Comparison of ENCODE assay signal across 30 cellular contexts in the genomic region with DNA sequence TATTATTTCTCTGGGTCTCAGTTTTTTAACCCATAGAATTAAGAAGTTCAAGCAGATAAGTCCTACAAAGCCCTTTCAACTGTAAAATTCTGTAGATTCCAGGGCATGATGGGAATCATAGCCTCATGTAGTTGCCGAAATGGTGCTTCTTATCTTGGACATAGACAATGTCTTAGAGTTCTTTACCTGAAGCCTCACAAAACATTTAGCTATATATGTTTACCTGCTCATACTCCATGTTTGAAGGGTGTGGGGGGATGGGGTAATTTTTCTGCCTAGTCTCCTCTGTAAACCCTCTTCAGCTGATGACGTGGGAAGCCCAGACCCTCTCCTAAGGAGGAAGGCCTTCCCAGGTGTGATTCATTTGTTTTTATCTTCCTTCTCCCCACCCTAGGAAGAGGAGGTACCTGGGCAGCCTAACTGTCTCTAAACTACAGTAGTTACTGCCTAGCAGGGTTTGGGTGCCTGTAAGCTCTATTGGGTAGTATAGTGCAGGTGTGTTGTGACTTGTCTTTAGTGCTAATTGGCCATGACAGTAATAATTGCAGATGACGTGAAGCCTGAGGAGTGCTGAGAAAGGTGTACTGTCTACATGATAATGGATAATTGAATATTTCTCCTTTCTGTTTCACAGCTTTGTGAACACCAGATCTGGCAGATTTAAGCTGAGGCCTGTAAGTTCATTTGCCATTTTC.
DNase-seq lines count a peak whose midpoint lies in the region; ATAC-seq, FAIRE-seq and TF ChIP-seq lines count a peak whose summit lies in the region.
"Had no signal": no experiment of that assay in that cellular context is flagged by ENCODE, and none has a peak within 500 bp of the region (broad histone marks: within the 10 kb centered on the region; RNA-seq: fewer than 3 reads in every experiment).

No MANE protein-coding gene starts in this region.

- H3K4me2 ChIP-seq in HepG2 (ENCODE audit: low read depth, low read length): no peak overlapping the region
- peak overlapping the region; percentile 62 for H3K4me2 ChIP-seq in K562 (ENCODE audit: insufficient read depth, low read length)

- BruUV-seq in HepG2 (replicated peaks; lab: Mats Ljungman, UMichigan) (no TSS peak), K562 (replicated peaks; lab: Mats Ljungman, UMichigan) (no TSS peak)

- no peak overlapping the region for H3K4me3 Mint-ChIP-seq in activated CD4-positive, alpha-beta T cell treated with anti-CD3 and anti-CD28 coated beads for 36 hours
- H3K4me3 Mint-ChIP-seq: activated CD4-positive, alpha-beta T cell treated with anti-CD3 and anti-CD28 coated beads, Interleukin-2, amount 10 ng/mL, durations not matched to agents 24 days and 14 days; activated naive CD8-positive, alpha-beta T cell; CD8-positive, alpha-beta T cell; nephron had no signal

- CTCF ChIA-PET in HepG2 (lab: Yijun Ruan, JAX; ENCODE audit: low intra/inter-chr PET ratio, low total read pairs) (no interaction called here), K562 (lab: Yijun Ruan, JAX; ENCODE audit: low intra/inter-chr PET ratio) (no interaction called here)
- CTCF ChIA-PET in activated CD4-positive, alpha-beta T cell treated with anti-CD3 and anti-CD28 coated beads for 36 hours (lab: Charles Lee): interaction anchor here (0.7 kb wide), 1 partner anchor 27 kb away, joined by 3 read pairs; no protein-coding TSS in a partner anchor

- no peak overlapping the region for H3K9ac ChIP-seq in HepG2 (ENCODE audit: insufficient read depth, low read depth, low read length)
- H3K9ac ChIP-seq in K562 (ENCODE audit: insufficient read depth in 1 of 2, low read depth in 2 of 2, low read length in 2 of 2): peak overlapping the region; percentile 18 to 60; a peak in 3 of 4 replicates

- in situ Hi-C loops in HepG2 (cut with HindIII; ENCODE audit: extremely low pct_ligation_motif_present, low pct_unique_long_range_greater_than_20kb): no loop called here
- in situ Hi-C loops in K562 (cut with MboI): no loop called here
- in situ Hi-C loops in G401 (cut with HindIII; ENCODE audit: low sequenced_read_pairs): no loop called here

- H2AFZ ChIP-seq in HepG2 (ENCODE audit: low read length): no peak overlapping the region
- peak overlapping the region; percentile 69 for H2AFZ ChIP-seq in K562 (ENCODE audit: low read depth, low read length)

- no peaks in the 10 kb centered on the region for H3K79me2 ChIP-seq in HepG2 (ENCODE audit: insufficient read depth, low read length)
- H3K79me2 ChIP-seq in K562 (ENCODE audit: control insufficient read depth, insufficient read depth, low read length): no peaks in the 10 kb centered on the region

- no peak for DNase-seq in HepG2 (ENCODE audit: low spot score)
- DNase-seq in right lobe of liver: no peak
- peak; percentile 82 for DNase-seq in NCI-H2107 treated with DMSO at 0.1 percent for 48 hours (lab: John Stamatoyannopoulos, UW; ENCODE audit: unreplicated experiment)
- no peak for DNase-seq in K562 (ENCODE audit: extremely low read depth in 1 of 4, low spot score in 3 of 4)
- no peak for DNase-seq in NOMO-1 (lab: John Stamatoyannopoulos, UW; ENCODE audit: unreplicated experiment in 2 of 2)
- DNase-seq in activated naive CD4-positive, alpha-beta T cell treated with Interleukin-2 at 50 U/mL for 16 hours: no peak
- DNase-seq in activated CD4-positive, alpha-beta T cell treated with anti-CD3 and anti-CD28 coated beads for 36 hours: no peak
- no peak for DNase-seq in G401 (ENCODE audit: low spot score)
- DNase-seq: activated CD4-positive, alpha-beta T cell treated with anti-CD3 and anti-CD28 coated beads, Interleukin-2, amount 10 ng/mL, durations not matched to agents 24 days and 14 days; activated CD8-positive, alpha-beta memory T cell treated with anti-CD3 and anti-CD28 coated beads for 24 hours; activated effector memory CD4-positive, alpha-beta T cell treated with Interleukin-2 at 50 U/mL for 16 hours; CD8-positive, alpha-beta T cell; H7; Karpas-422; left cardiac atrium; mucosa of descending colon; NCI-H1694; NCI-H446 treated with DMSO at 0.1 percent for 48 hours; SIG-M5; stimulated activated CD4-positive, alpha-beta T cell treated with anti-CD3 and anti-CD28 coated beads, Interleukin-4, amount 100 ng/mL, for 4 hours; SW 1271; T-helper 9 cell; tibial artery had no signal

- TF ChIP-seq CTCF in HepG2 (CRISPR knock-in tag; IDR thresholded peaks at IDR 0.05) (no peak), right lobe of liver (IDR thresholded peaks at IDR 0.05) (no peak), K562 (IDR thresholded peaks at IDR 0.05 in 2 of 3, conservative IDR thresholded peaks at IDR 0.05 in 1 of 3; ENCODE audit: insufficient read depth in 2 of 3, low read depth in 1 of 3, low read length in 3 of 3) (no peak)

- no peak overlapping the region for H3K4me3 ChIP-seq in HepG2 (replicated peaks in 1 of 3; ENCODE audit: insufficient read depth in 1 of 3, low read depth in 2 of 3, low read length in 3 of 3)
- H3K4me3 ChIP-seq in right lobe of liver: no peak overlapping the region
- H3K4me3 ChIP-seq in K562: no peak overlapping the region
- H3K4me3 ChIP-seq: cardiac muscle cell, mucosa of descending colon, tibial artery had no signal

- H3K27me3 Mint-ChIP-seq in activated CD4-positive, alpha-beta T cell treated with anti-CD3 and anti-CD28 coated beads for 36 hours: no peaks in the 10 kb centered on the region
- H3K27me3 Mint-ChIP-seq: activated CD4-positive, alpha-beta T cell treated with anti-CD3 and anti-CD28 coated beads, Interleukin-2, amount 10 ng/mL, durations not matched to agents 24 days and 14 days; activated naive CD8-positive, alpha-beta T cell had no signal

- H3K9me1 ChIP-seq in K562 (ENCODE audit: control insufficient read depth, insufficient read depth, low read length): no peaks in the 10 kb centered on the region

- TF ChIP-seq EP300 in HepG2 (IDR thresholded peaks at IDR 0.05; ENCODE audit: low read depth in 2 of 2, low read length in 2 of 2) (no peak), HepG2 (CRISPR knock-in tag; IDR thresholded peaks at IDR 0.05; ENCODE audit: borderline replicate concordance) (no peak), K562 (IDR thresholded peaks at IDR 0.05; ENCODE audit: low read length) (no peak)

- H3K36me3 ChIP-seq in HepG2 (replicated peaks in 1 of 2; ENCODE audit: control insufficient read depth in 1 of 2, insufficient read depth in 2 of 2, low read length in 2 of 2): no peaks in the 10 kb centered on the region
- H3K36me3 ChIP-seq in right lobe of liver: no peaks in the 10 kb centered on the region
- no peaks in the 10 kb centered on the region for H3K36me3 ChIP-seq in K562 (ENCODE audit: control insufficient read depth, insufficient read depth, low read length)
- H3K36me3 ChIP-seq: cardiac muscle cell, tibial artery had no signal

- no peaks in the 10 kb centered on the region for H4K20me1 ChIP-seq in HepG2 (ENCODE audit: insufficient read depth, low read length)
- no peaks in the 10 kb centered on the region for H4K20me1 ChIP-seq in K562 (replicated peaks; ENCODE audit: control insufficient read depth, insufficient read depth, low read length)

- ATAC-seq in HepG2 (no peak), right lobe of liver (no peak), K562 (peak; percentile 57)
- no peak for ATAC-seq in activated CD4-positive, alpha-beta T cell treated with anti-CD3 and anti-CD28 coated beads for 36 hours
- ATAC-seq: CD8-positive, alpha-beta T cell; left cardiac atrium; mucosa of descending colon; Panc1 had no signal

- no peaks in the 10 kb centered on the region for H3K36me3 Mint-ChIP-seq in activated CD4-positive, alpha-beta T cell treated with anti-CD3 and anti-CD28 coated beads for 36 hours (ENCODE audit: low read depth)
- H3K36me3 Mint-ChIP-seq: activated naive CD8-positive, alpha-beta T cell; CD8-positive, alpha-beta T cell had no signal

- TF ChIP-seq POLR2A in HepG2 (IDR thresholded peaks at IDR 0.05; ENCODE audit: insufficient read depth in 1 of 2, low read depth in 2 of 2, low read length in 2 of 2) (no peak), right lobe of liver (IDR thresholded peaks at IDR 0.05) (no peak), K562 (conservative IDR thresholded peaks at IDR 0.05) (no peak)

- H3K27ac Mint-ChIP-seq in activated CD4-positive, alpha-beta T cell treated with anti-CD3 and anti-CD28 coated beads for 36 hours: no peak overlapping the region
- H3K27ac Mint-ChIP-seq: activated CD4-positive, alpha-beta T cell treated with anti-CD3 and anti-CD28 coated beads, Interleukin-2, amount 10 ng/mL, durations not matched to agents 24 days and 14 days; activated naive CD8-positive, alpha-beta T cell; CD8-positive, alpha-beta T cell; nephron had no signal

- WGBS in HepG2 (ENCODE audit: low lambda C conversion rate): 6% methylated on average over 3 of the region's 3 CpGs
- WGBS in right lobe of liver (ENCODE audit: insufficient coverage, low coverage, low lambda C conversion rate, missing lambda C conversion rate): 71% methylated on average over 3 of the region's 3 CpGs
- WGBS in K562 (ENCODE audit: insufficient coverage, low coverage, missing lambda C conversion rate): 41% methylated on average over 3 of the region's 3 CpGs

- H3K4me1 ChIP-seq in HepG2 (ENCODE audit: insufficient read depth, low read length) (no peaks in the 10 kb centered on the region), right lobe of liver (no peaks in the 10 kb centered on the region), K562 (replicated peaks in 1 of 2; ENCODE audit: control insufficient read depth in 2 of 2, insufficient read depth in 2 of 2, low read length in 2 of 2) (peaks cover 7 to 53% of the 10 kb centered on the region in 2 experiments)
- H3K4me1 ChIP-seq: tibial artery had no signal

- intact Hi-C loops in HepG2 (cut with micrococcal nuclease; ENCODE audit: unreplicated experiment) (no loop called here), right lobe of liver (cut with DNase I) (no loop called here), K562 (cut with micrococcal nuclease) (no loop called here)
- intact Hi-C loops in activated CD4-positive, alpha-beta T cell treated with anti-CD3 and anti-CD28 coated beads for 36 hours (cut with DNase I, micrococcal nuclease): no loop called here

- TF ChIP-seq RAD21 in HepG2 (CRISPR knock-in tag; IDR thresholded peaks at IDR 0.05): no peak
- no peak for TF ChIP-seq RAD21 in K562 (CRISPR knock-in tag; conservative IDR thresholded peaks at IDR 0.05 in 1 of 2, IDR thresholded peaks at IDR 0.05 in 1 of 2)

- POLR2A ChIA-PET in HepG2 (lab: Yijun Ruan, JAX): no interaction called here
- POLR2A ChIA-PET in K562 (lab: Yijun Ruan, JAX): interaction anchor here (1.3 to 1.9 kb wide), 6 partner anchors 11 to 90 kb away, joined by 3 to 12 read pairs (median 4); no protein-coding TSS in a partner anchor
- POLR2A ChIA-PET in activated CD4-positive, alpha-beta T cell treated with anti-CD3 and anti-CD28 coated beads for 36 hours (lab: Charles Lee): no interaction called here

- H3K9me3 Mint-ChIP-seq in activated CD4-positive, alpha-beta T cell treated with anti-CD3 and anti-CD28 coated beads for 36 hours (ENCODE audit: low read depth): no peaks in the 10 kb centered on the region

- H3K9me3 ChIP-seq in HepG2 (ENCODE audit: low read length) (peaks cover 7% of the 10 kb centered on the region; the same call in 1 of the 2 replicates), right lobe of liver (no peaks in the 10 kb centered on the region), K562 (replicated peaks; ENCODE audit: control insufficient read depth, insufficient read depth, low read depth, low read length) (no peaks in the 10 kb centered on the region)
- H3K9me3 ChIP-seq: mucosa of descending colon, tibial artery had no signal

- H3K4me1 Mint-ChIP-seq in activated CD4-positive, alpha-beta T cell treated with anti-CD3 and anti-CD28 coated beads for 36 hours: no peaks in the 10 kb centered on the region
- H3K4me1 Mint-ChIP-seq: activated CD4-positive, alpha-beta T cell treated with anti-CD3 and anti-CD28 coated beads, Interleukin-2, amount 10 ng/mL, durations not matched to agents 24 days and 14 days; nephron had no signal

- no peak overlapping the region for H3K27ac ChIP-seq in HepG2 (ENCODE audit: extremely low read length, insufficient read depth, low read length)
- H3K27ac ChIP-seq in right lobe of liver: no peak overlapping the region
- peak overlapping the region; percentile 93 for H3K27ac ChIP-seq in K562 (ENCODE audit: extremely low read depth, low read depth, low read length)
- H3K27ac ChIP-seq: cardiac muscle cell, tibial artery had no signal

- no peaks in the 10 kb centered on the region for H3K27me3 ChIP-seq in HepG2 (ENCODE audit: control insufficient read depth in 1 of 2, insufficient read depth in 2 of 2, low read length in 2 of 2)
- no peaks in the 10 kb centered on the region for H3K27me3 ChIP-seq in right lobe of liver
- no peaks in the 10 kb centered on the region for H3K27me3 ChIP-seq in K562 (ENCODE audit: control insufficient read depth in 2 of 2, insufficient read depth in 2 of 2, low read length in 2 of 2)
- H3K27me3 ChIP-seq: cardiac muscle cell, tibial artery had no signal

- FAIRE-seq in HepG2 (lab: Jason Lieb, UNC) (no peak), K562 (lab: Jason Lieb, UNC) (no peak)
- FAIRE-seq: colon, endothelial cell of umbilical vein, GM12891 had no signal
